In the genomic region with DNA sequence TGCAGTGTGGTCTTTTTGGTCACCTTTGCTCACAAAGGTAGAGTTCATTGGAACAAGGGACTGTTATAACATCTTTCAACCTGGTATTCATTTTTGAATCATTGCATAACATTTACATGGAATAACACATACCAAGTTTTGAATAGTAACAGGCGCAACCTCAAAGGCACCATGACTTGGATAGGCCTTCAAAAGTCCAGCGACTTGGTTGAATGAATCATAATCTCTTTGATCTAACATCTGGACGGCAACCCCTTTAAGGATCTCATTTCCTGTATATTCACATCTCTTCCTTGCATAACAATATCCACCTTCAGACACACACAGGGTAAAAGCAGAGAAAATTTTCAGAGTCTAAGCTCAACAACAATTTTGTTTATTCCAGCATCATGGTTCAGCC, we compare ENCODE assay signal across 18 cellular contexts. TPM values are rescaled to one million over a fixed set of nuclear protein-coding genes. Genes with fewer than 3 reads are reported as not detected.
"Had no signal": no experiment of that assay in that cellular context is flagged by ENCODE, and none has a peak within 500 bp of the region (broad histone marks: within the 10 kb centered on the region; RNA-seq: fewer than 3 reads in every experiment).

No MANE protein-coding gene starts in this region.

- H3K4me2 ChIP-seq: hepatocyte, neural progenitor cell had no signal

- H3K4me1 ChIP-seq: body of pancreas, left ventricle myocardium inferior, neural progenitor cell, upper lobe of right lung had no signal

- H3K27me3 ChIP-seq: body of pancreas, neural progenitor cell, upper lobe of right lung had no signal

- H3K9ac ChIP-seq: neural progenitor cell had no signal

- H3K4me3 ChIP-seq: body of pancreas, hepatocyte, left ventricle myocardium inferior, neural progenitor cell, upper lobe of right lung had no signal

- H3K27ac ChIP-seq: body of pancreas, hepatocyte, left ventricle myocardium inferior, neural progenitor cell, upper lobe of right lung had no signal

- H3K79me2 ChIP-seq: hepatocyte had no signal

- H3K9me3 ChIP-seq: body of pancreas, left ventricle myocardium inferior, upper lobe of right lung had no signal

- H3K36me3 ChIP-seq: left ventricle myocardium inferior, neural progenitor cell, upper lobe of right lung had no signal

- DNase-seq: activated CD4-positive, alpha-beta memory T cell treated with anti-CD3 and anti-CD28 coated beads for 36 hours; activated CD4-positive, alpha-beta T cell treated with anti-CD3 and anti-CD28 coated beads for 48 hours; activated naive CD4-positive, alpha-beta T cell treated with anti-CD3 and anti-CD28 coated beads, Interleukin-2, amount 10 ng/mL, durations not matched to agents 7 days and 5 days; activated T-cell treated with anti-CD3 and anti-CD28 coated beads, Interleukin-2, amount 50 U/mL, for 48 hours; body of pancreas; effector CD4-positive, alpha-beta T cell; glutamatergic neuron; left ventricle myocardium inferior; naive thymus-derived CD8-positive, alpha-beta T cell; stimulated activated CD4-positive, alpha-beta T cell treated with anti-CD3 and anti-CD28 coated beads, Interleukin-4, amount 100 ng/mL, for 1 hour; stimulated activated naive CD4-positive, alpha-beta T cell treated with Interleukin-2 at 50 U/mL for 16 hours; T-helper 9 cell; upper lobe of right lung had no signal

- H2AFZ ChIP-seq: hepatocyte, neural progenitor cell had no signal

- FAIRE-seq: frontal cortex had no signal

RNA-seq across cellular contexts. Expression of a gene that starts 41.6 kb away (rescaled TPM):
- total RNA-seq: activated CD4-positive, alpha-beta memory T cell treated with anti-CD3 and anti-CD28 coated beads for 36 hours; lung microvascular endothelial cell; T-helper 1 cell treated with Interleukin-12 subunit alpha and Interleukin-12 subunit beta and Interleukin-4 antibody, amounts not matched to agents 30 ng/mL and 1 ng/mL, for 36 hours had no signal
